15 cellular contexts compared by ENCODE assay signal in genomic region chr5:53362521-53362941, GRCh38.
DNase-seq lines count a peak whose midpoint lies in the region; ATAC-seq and TF ChIP-seq lines count a peak whose summit lies in the region.
"Had no signal": no experiment of that assay in that cellular context is flagged by ENCODE, and none has a peak within 500 bp of the region (broad histone marks: within the 10 kb centered on the region; RNA-seq: fewer than 3 reads in every experiment).

No MANE protein-coding gene starts in this region.

- peak; percentile 77 for DNase-seq in AG04450 (ENCODE audit: low read depth, low spot score)
- DNase-seq in LoVo (ENCODE audit: low spot score): peak; percentile 30
- peak; percentile 98 for DNase-seq in cardiac fibroblast (ENCODE audit: low read depth in 2 of 2)
- DNase-seq in kidney glomerular epithelial cell (lab: John Stamatoyannopoulos, UW): peak; percentile 35
- DNase-seq in Ammon's horn (ENCODE audit: low spot score): no peak
- DNase-seq in NCI-H1048 (lab: John Stamatoyannopoulos, UW): no peak
- no peak for DNase-seq in GM19238 (ENCODE audit: insufficient read length, low spot score)
- DNase-seq: dorsolateral prefrontal cortex; NCI-H2081; Peyer's patch; stimulated activated CD4-positive, alpha-beta T cell treated with anti-CD3 and anti-CD28 coated beads, Interleukin-4, amount 100 ng/mL, for 1 hour had no signal

- no peak for ATAC-seq in HG02588 (IDR thresholded peaks at IDR 0.05; ENCODE audit: unreplicated experiment)
- ATAC-seq: activated T-helper 17 cell treated with anti-CD3 and anti-CD28 coated beads, Interleukin-2, amount 50 U/mL, for 72 hours; HepG2 had no signal

- peak overlapping the region; percentile 74 for H3K27ac ChIP-seq in AG04450 (ENCODE audit: low read depth, low read length)
- H3K27ac ChIP-seq: C4-2B, dorsolateral prefrontal cortex, Peyer's patch had no signal

- no peaks in the 10 kb centered on the region for H3K9me3 ChIP-seq in AG04450 (ENCODE audit: control insufficient read depth, insufficient read depth, low read length)
- H3K9me3 ChIP-seq: Peyer's patch had no signal

- no peak overlapping the region for H3K4me3 ChIP-seq in AG04450 (ENCODE audit: low read depth, low read length)
- no peak overlapping the region for H3K4me3 ChIP-seq in cardiac fibroblast (replicated peaks in 1 of 2; ENCODE audit: low read depth in 2 of 2, low read length in 2 of 2)
- H3K4me3 ChIP-seq: dorsolateral prefrontal cortex, Peyer's patch had no signal

- POLR2A ChIA-PET in AG04450 (lab: Yijun Ruan, JAX): interaction anchor here (2.0 kb wide), 1 partner anchor 56 kb away, joined by 6 read pairs; no protein-coding TSS in a partner anchor

- TF ChIP-seq CTCF in AG04450 (IDR thresholded peaks at IDR 0.05; ENCODE audit: low read depth, low read length) (no peak), cardiac fibroblast (IDR thresholded peaks at IDR 0.05; ENCODE audit: low read depth, low read length) (no peak)

- H3K27me3 ChIP-seq in AG04450 (ENCODE audit: control insufficient read depth, insufficient read depth, low read length): no peaks in the 10 kb centered on the region
- H3K27me3 ChIP-seq: Peyer's patch had no signal

- CTCF ChIA-PET in AG04450 (lab: Charles Lee): no interaction called here

Comparison
In these comparisons a context has a peak if more than half of its experiments do, and no peak if none do; other contexts are left out.
1. DNase-seq: peak in AG04450 (single experiment), LoVo (single experiment), cardiac fibroblast (2 of 2) and kidney glomerular epithelial cell (single experiment); none in Ammon's horn (single experiment), NCI-H1048 (single experiment) and GM19238 (single experiment).